In the genomic region with DNA sequence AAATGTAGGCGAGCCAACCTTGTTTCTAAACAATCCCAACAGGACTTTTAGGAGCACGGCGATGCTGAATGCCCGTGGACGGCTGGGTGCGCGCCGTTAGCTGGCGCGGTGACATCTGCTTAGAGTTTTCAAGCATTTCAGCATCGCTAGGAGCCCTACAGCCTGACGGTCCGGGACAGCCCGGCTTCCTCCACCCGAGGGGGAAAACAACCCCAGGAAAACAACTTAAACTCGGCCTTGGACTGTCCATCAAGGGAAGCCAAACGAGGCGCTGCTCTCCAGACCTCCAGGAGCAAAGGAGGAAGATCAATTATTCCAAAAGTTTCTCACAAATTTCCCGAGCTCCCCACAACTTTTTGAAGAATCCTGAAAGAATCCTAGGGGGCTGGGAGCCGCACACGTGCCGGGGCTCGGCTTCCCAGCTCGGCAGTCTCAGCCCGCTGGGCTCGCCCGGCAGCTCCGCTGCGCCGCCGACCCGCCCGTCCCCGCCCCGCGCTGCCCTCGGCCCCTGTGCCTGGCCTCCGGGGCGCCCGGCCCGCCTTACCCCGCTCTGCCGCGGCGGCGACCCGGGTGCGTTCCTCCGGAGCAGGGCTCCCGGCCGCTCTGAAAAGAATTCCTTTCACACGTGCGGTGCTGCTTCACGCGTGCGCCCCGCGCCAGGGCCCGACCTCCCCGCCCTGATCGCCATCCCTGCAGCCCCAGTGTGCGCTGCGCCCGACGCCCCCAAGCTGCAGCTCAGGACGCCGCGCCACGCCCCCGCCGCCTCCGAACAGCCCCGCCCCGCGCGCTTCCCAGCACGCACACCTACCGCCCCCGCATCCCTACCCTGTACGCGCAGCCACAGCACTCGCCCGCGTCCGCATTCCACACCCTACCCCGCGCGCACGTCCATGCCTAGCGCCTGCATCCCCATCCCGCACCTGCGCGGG, we compare ENCODE assay signal across 8 cellular contexts. TPM values are rescaled to one million over a fixed set of nuclear protein-coding genes. Genes with fewer than 3 reads are reported as not detected.
DNase-seq lines count a peak whose midpoint lies in the region; ATAC-seq, FAIRE-seq and TF ChIP-seq lines count a peak whose summit lies in the region.

A gene (minus strand): TSS at position 707 of the 929 bp plus-strand sequence. CDS start 17,764 bp downstream, outside the sequence.

- peak within 1 kb of the TSS; percentile 56 for H2AFZ ChIP-seq in keratinocyte (ENCODE audit: control insufficient read depth, low read length)

- H3K9me3 ChIP-seq in A673 (ENCODE audit: low read depth, low read length, poor library complexity, severe bottlenecking), result no peaks in the 10 kb centered on the region
- H3K9me3 ChIP-seq in keratinocyte (ENCODE audit: control insufficient read depth, low read depth, low read length), result no peaks in the 10 kb centered on the region

- H3K9me1 ChIP-seq in keratinocyte (ENCODE audit: control insufficient read depth, extremely low read depth, insufficient read depth, low read length), result no peaks in the 10 kb centered on the region

- in situ Hi-C loops in astrocyte of the spinal cord (cut with HindIII; ENCODE audit: low sequenced_read_pairs), result no loop called here

- dilution Hi-C loops in keratinocyte (cut with MboI; ENCODE audit: extremely low pct_ligation_motif_present, low sequenced_read_pairs), result no loop called here

- H3K36me3 ChIP-seq in A673 (ENCODE audit: insufficient read depth, low read length, poor library complexity, severe bottlenecking) (no peaks in the 10 kb centered on the region), keratinocyte (ENCODE audit: control insufficient read depth in 2 of 2, extremely low read depth in 1 of 2, insufficient read depth in 2 of 2, low read length in 2 of 2) (no peaks in the 10 kb centered on the region)

- H3K4me1 ChIP-seq in A673 (ENCODE audit: insufficient read depth, low read length, poor library complexity, severe bottlenecking), result peaks cover 29% of the 10 kb centered on the region
- H3K4me1 ChIP-seq in keratinocyte (ENCODE audit: control insufficient read depth, extremely low read depth, insufficient read depth, low read length), result no peaks in the 10 kb centered on the region

- no TSS peak for BruUV-seq in A673 (replicated peaks; lab: Mats Ljungman, UMichigan)

- ATAC-seq in GM18873 (IDR thresholded peaks at IDR 0.05; ENCODE audit: low FRiP score, unreplicated experiment) (peak; percentile 34), HG03103 (IDR thresholded peaks at IDR 0.05; ENCODE audit: low read depth, unreplicated experiment) (peak; percentile 54)

- H3K79me2 ChIP-seq in keratinocyte (ENCODE audit: control insufficient read depth, insufficient read depth, low read length), result no peaks in the 10 kb centered on the region

- no peak for FAIRE-seq in keratinocyte (lab: Jason Lieb, UNC)

- H3K4me2 ChIP-seq in keratinocyte (ENCODE audit: control insufficient read depth, extremely low read depth, insufficient read depth, low read depth, low read length), result peak within 1 kb of the TSS; percentile 79

- TF ChIP-seq CTCF in A673 (conservative IDR thresholded peaks at IDR 0.05; ENCODE audit: low read depth, low read length) (no peak), astrocyte of the spinal cord (IDR thresholded peaks at IDR 0.05; ENCODE audit: low read depth, low read length) (no peak), keratinocyte (optimal IDR thresholded peaks at IDR 0.05 in 1 of 3, IDR thresholded peaks at IDR 0.05 in 1 of 3, conservative IDR thresholded peaks at IDR 0.05 in 1 of 3; ENCODE audit: extremely low read depth in 1 of 3, insufficient read depth in 2 of 3, low read length in 3 of 3) (no peak)

- CTCF ChIA-PET in A673 (lab: Charles Lee), result interaction anchor here (0.6 kb wide), 2 partner anchors 34 to 776 kb away, joined by 3 read pairs; no protein-coding TSS in a partner anchor

- POLR2A ChIA-PET in A673 (lab: Charles Lee; ENCODE audit: low non-redundant PET), result no interaction called here

- intact Hi-C loops in A673 (cut with micrococcal nuclease; ENCODE audit: unreplicated experiment), result loop anchor here (5.0 to 10.0 kb wide), 5 partner anchors 33 to 236 kb away; no protein-coding TSS in a partner anchor

- H3K4me3 ChIP-seq in A673 (ENCODE audit: low read depth, low read length, poor library complexity, severe bottlenecking) (peak within 1 kb of the TSS; percentile 54), astrocyte of the spinal cord (ENCODE audit: low read depth, low read length) (peak within 1 kb of the TSS; percentile 27), keratinocyte (ENCODE audit: control insufficient read depth in 2 of 3, extremely low read depth in 1 of 3, insufficient read depth in 2 of 3, low read depth in 1 of 3, low read length in 3 of 3) (peak within 1 kb of the TSS; percentile 38 to 67 (median 45))

- peaks cover 37% of the 10 kb centered on the region for H3K27me3 ChIP-seq in A673 (replicated peaks; ENCODE audit: insufficient read depth, low read depth, low read length, poor library complexity)
- H3K27me3 ChIP-seq in keratinocyte (ENCODE audit: control insufficient read depth, extremely low read depth, insufficient read depth, low read length), result peaks cover 45% of the 10 kb centered on the region

- H4K20me1 ChIP-seq in keratinocyte (ENCODE audit: control insufficient read depth, extremely low read depth, insufficient read depth, low read length), result no peaks in the 10 kb centered on the region

- DNase-seq in A673 (ENCODE audit: low spot score), result peak; percentile 63
- peak; percentile 75 for DNase-seq in SW480 (ENCODE audit: low spot score)
- no peak for DNase-seq in astrocyte of the spinal cord (ENCODE audit: low read depth, low spot score)
- DNase-seq in keratinocyte (ENCODE audit: low read depth, low spot score), result no peak
- peak; percentile 47 for DNase-seq in stimulated activated CD8-positive, alpha-beta memory T cell treated with anti-CD3 and anti-CD28 coated beads, Interleukin-12 subunit alpha, Interleukin-12 subunit beta, amount 100 ng/mL, for 4 hours (ENCODE audit: low read depth)
- no peak for DNase-seq in ureter (ENCODE audit: low spot score)

- H3K27ac ChIP-seq in A673 (ENCODE audit: low read depth, low read length, poor library complexity, severe bottlenecking), result no peak within 1 kb of the TSS
- no peak within 1 kb of the TSS for H3K27ac ChIP-seq in keratinocyte (ENCODE audit: control insufficient read depth, insufficient read depth, low read length)

- no peak within 1 kb of the TSS for H3K9ac ChIP-seq in keratinocyte (ENCODE audit: control insufficient read depth, extremely low read depth, insufficient read depth, low read length)

RNA-seq across cellular contexts. Expression of the gene that starts here (rescaled TPM):
- total RNA-seq in A673 (2021), result 0.43 and 0.48 TPM in 2 replicates
- polyA plus RNA-seq in keratinocyte, result 0.07 to 0.13 TPM (median 0.09 TPM) in 3 replicates
- 0.10 TPM for polyA plus RNA-seq in keratinocyte (2011; ENCODE audit: low read depth)
- 0.10 and 0.11 TPM in 2 replicates for polyA plus RNA-seq in keratinocyte (2011; cell fraction: cytosol; rRNA removed)
- 0.21 and 0.22 TPM in 2 replicates for polyA plus RNA-seq in keratinocyte (2011; cell fraction: nucleus; rRNA removed)
- polyA plus RNA-seq in keratinocyte (2012; ENCODE audit: low replicate concordance), result 0.13 and 0.17 TPM in 2 replicates
- 0.10 to 0.13 TPM in 2 of 3 replicates, not detected in the other for polyA minus RNA-seq in keratinocyte
- not detected for polyA minus RNA-seq in keratinocyte (2011; cell fraction: cytosol; rRNA and poly(A)+ RNA removed)
- polyA minus RNA-seq in keratinocyte (2011; cell fraction: nucleus; rRNA and poly(A)+ RNA removed), result 0.21 and 0.23 TPM in 2 replicates
- 0.13 TPM for total RNA-seq in ureter

Comparison
In these comparisons a context has a peak if more than half of its experiments do, and no peak if none do; other contexts are left out.
1. Peak in DNase-seq and H3K4me3 ChIP-seq in A673; RNA of the gene not detected or under 1 TPM.
2. DNase-seq: peak in SW480 (single experiment) and stimulated activated CD8-positive, alpha-beta memory T cell treated with anti-CD3 and anti-CD28 coated beads, Interleukin-12 subunit alpha, Interleukin-12 subunit beta, amount 100 ng/mL, for 4 hours (single experiment); none in astrocyte of the spinal cord (single experiment), keratinocyte (single experiment) and ureter (single experiment).
3. Peak in every context shown above with its lines, with median percentiles within 50 percentile points of each other: H3K4me3 ChIP-seq.